Comparison of ENCODE assay signal across 20 cellular contexts in the genomic region with DNA sequence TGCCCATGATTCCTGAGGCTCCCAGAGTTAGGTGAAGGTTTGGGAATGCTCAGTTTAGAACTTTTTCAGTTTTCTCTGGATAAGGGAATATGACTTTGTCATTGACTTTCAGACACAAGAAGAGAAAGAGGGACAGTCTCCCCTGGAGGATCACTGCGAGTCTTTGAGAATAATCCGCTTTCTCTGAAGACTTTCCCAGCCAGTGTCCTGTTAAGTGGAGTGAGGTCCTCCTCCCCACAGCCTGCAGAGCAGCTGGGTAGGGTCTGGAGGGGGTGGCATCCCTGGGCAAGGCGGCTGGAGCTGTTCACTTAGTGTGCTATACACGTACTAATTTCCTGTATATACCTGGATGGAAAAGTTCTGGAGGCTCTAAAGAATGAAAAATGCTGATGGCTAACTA. TPM values are rescaled to one million over a fixed set of nuclear protein-coding genes. Genes with fewer than 3 reads are reported as not detected.
DNase-seq lines count a peak whose midpoint lies in the region; ATAC-seq and TF ChIP-seq lines count a peak whose summit lies in the region.
"Had no signal": no experiment of that assay in that cellular context is flagged by ENCODE, and none has a peak within 500 bp of the region (broad histone marks: within the 10 kb centered on the region; RNA-seq: fewer than 3 reads in every experiment).

No MANE protein-coding gene starts in this region.

- H3K36me3 Mint-ChIP-seq in activated CD4-positive, alpha-beta T cell treated with anti-CD3 and anti-CD28 coated beads, Interleukin-2, amount 10 ng/mL, durations not matched to agents 24 days and 14 days (ENCODE audit: low read depth) = peaks cover 39% of the 10 kb centered on the region
- H3K36me3 Mint-ChIP-seq in activated T-helper 17 cell treated with anti-CD3 and anti-CD28 coated beads, Interleukin-2, amount 50 U/mL, for 72 hours (ENCODE audit: low read depth) = peaks cover 45% of the 10 kb centered on the region

- peak overlapping the region; percentile 47 for H3K27ac Mint-ChIP-seq in activated CD4-positive, alpha-beta T cell treated with anti-CD3 and anti-CD28 coated beads, Interleukin-2, amount 10 ng/mL, durations not matched to agents 24 days and 14 days
- H3K27ac Mint-ChIP-seq in activated T-helper 17 cell treated with anti-CD3 and anti-CD28 coated beads, Interleukin-2, amount 50 U/mL, for 72 hours = peak overlapping the region; percentile 92

- H3K79me2 ChIP-seq in ACC112 (ENCODE audit: control insufficient read depth, insufficient read depth, low read length, unreplicated experiment) = no peaks in the 10 kb centered on the region
- no peaks in the 10 kb centered on the region for H3K79me2 ChIP-seq in Karpas-422 (ENCODE audit: low read length)

- peaks cover 40% of the 10 kb centered on the region for H3K4me1 Mint-ChIP-seq in activated CD4-positive, alpha-beta T cell treated with anti-CD3 and anti-CD28 coated beads, Interleukin-2, amount 10 ng/mL, durations not matched to agents 24 days and 14 days
- peaks cover 40% of the 10 kb centered on the region for H3K4me1 Mint-ChIP-seq in activated T-helper 17 cell treated with anti-CD3 and anti-CD28 coated beads, Interleukin-2, amount 50 U/mL, for 72 hours

- TF ChIP-seq CTCF in ovary (IDR thresholded peaks at IDR 0.05) = no peak

- 79 to 92% (median 80%) methylated on average over 4 of the region's 4 CpGs for WGBS in ovary, 3 donors

- no peaks in the 10 kb centered on the region for H3K9me3 ChIP-seq in Karpas-422 (ENCODE audit: low read length)
- H3K9me3 ChIP-seq in ovary = no peaks in the 10 kb centered on the region
- H3K9me3 ChIP-seq: HAP-1 had no signal

- no peak overlapping the region for H3K4me3 Mint-ChIP-seq in activated CD4-positive, alpha-beta T cell treated with anti-CD3 and anti-CD28 coated beads, Interleukin-2, amount 10 ng/mL, durations not matched to agents 24 days and 14 days
- no peak overlapping the region for H3K4me3 Mint-ChIP-seq in activated T-helper 17 cell treated with anti-CD3 and anti-CD28 coated beads, Interleukin-2, amount 50 U/mL, for 72 hours
- H3K4me3 Mint-ChIP-seq: B cell had no signal

- H3K4me2 ChIP-seq in Karpas-422 (ENCODE audit: low read depth, low read length, poor library complexity, severe bottlenecking) = no peak overlapping the region
- H3K4me2 ChIP-seq: KMS-11 had no signal

- DNase-seq in activated CD4-positive, alpha-beta T cell treated with anti-CD3 and anti-CD28 coated beads, Interleukin-2, amount 10 ng/mL, durations not matched to agents 24 days and 14 days = no peak
- no peak for DNase-seq in activated CD4-positive, alpha-beta T cell treated with anti-CD3 and anti-CD28 coated beads, Interleukin-2, amount 50 U/mL, for 4 hours
- DNase-seq in Karpas-422 (no peak), ovary (no peak)
- DNase-seq in activated effector memory CD4-positive, alpha-beta T cell treated with Interleukin-2 at 50 U/mL for 16 hours = no peak
- DNase-seq: COR-L47, DMS79, NCI-H1105 treated with DMSO at 0.1 percent for 48 hours, NCI-H2081, NCI-H2171, NCI-H345, NCI-H524, NCI-H774, Right ventricle myocardium superior had no signal

- no peak for TF ChIP-seq EP300 in ovary (IDR thresholded peaks at IDR 0.05)

- H3K36me3 ChIP-seq in ACC112 (ENCODE audit: insufficient read depth, low read length) (peaks cover 13% of the 10 kb centered on the region; the same call in 1 of the 2 replicates), Karpas-422 (ENCODE audit: insufficient read depth, low read length) (0 out of 2 replicates have a peak, but pooled peaks cover 12% of the 10 kb centered on the region), ovary (peaks cover 3% of the 10 kb centered on the region)

- no peak for ATAC-seq in activated T-helper 17 cell treated with anti-CD3 and anti-CD28 coated beads, Interleukin-2, amount 50 U/mL, for 72 hours (replicated peaks)
- ATAC-seq in esophagus mucosa = no peak

- H3K9me2 ChIP-seq in Karpas-422 (replicated peaks; ENCODE audit: insufficient read depth, low read length) = no peaks in the 10 kb centered on the region

- peaks cover 24% of the 10 kb centered on the region for H3K4me1 ChIP-seq in ACC112 (ENCODE audit: control insufficient read depth, insufficient read depth, low read length, unreplicated experiment)
- peaks cover 40% of the 10 kb centered on the region for H3K4me1 ChIP-seq in Karpas-422 (ENCODE audit: low read length)
- no peaks in the 10 kb centered on the region for H3K4me1 ChIP-seq in ovary (ENCODE audit: insufficient read depth)
- H3K4me1 ChIP-seq: HAP-1 had no signal

- H3K4me3 ChIP-seq in ACC112 (ENCODE audit: low read depth, low read length) (no peak overlapping the region), Karpas-422 (ENCODE audit: low read length) (no peak overlapping the region), ovary (no peak overlapping the region)
- H3K4me3 ChIP-seq: HAP-1 had no signal

- intact Hi-C loops in activated CD4-positive, alpha-beta T cell treated with anti-CD3 and anti-CD28 coated beads, Interleukin-2, amount 10 ng/mL, durations not matched to agents 24 days and 14 days (cut with micrococcal nuclease) = no loop called here
- intact Hi-C loops in ovary (cut with DNase I) = no loop called here

- H3K9me3 Mint-ChIP-seq in activated CD4-positive, alpha-beta T cell treated with anti-CD3 and anti-CD28 coated beads, Interleukin-2, amount 10 ng/mL, durations not matched to agents 24 days and 14 days = no peaks in the 10 kb centered on the region
- H3K9me3 Mint-ChIP-seq in activated T-helper 17 cell treated with anti-CD3 and anti-CD28 coated beads, Interleukin-2, amount 50 U/mL, for 72 hours = no peaks in the 10 kb centered on the region

- no peaks in the 10 kb centered on the region for H3K27me3 Mint-ChIP-seq in activated CD4-positive, alpha-beta T cell treated with anti-CD3 and anti-CD28 coated beads, Interleukin-2, amount 10 ng/mL, durations not matched to agents 24 days and 14 days
- H3K27me3 Mint-ChIP-seq in activated T-helper 17 cell treated with anti-CD3 and anti-CD28 coated beads, Interleukin-2, amount 50 U/mL, for 72 hours = no peaks in the 10 kb centered on the region
- H3K27me3 Mint-ChIP-seq: B cell had no signal

- no peaks in the 10 kb centered on the region for H4K20me1 ChIP-seq in Karpas-422 (ENCODE audit: insufficient read depth, low read depth, low read length)

- H3K9ac ChIP-seq in Karpas-422 (ENCODE audit: low read length) = no peak overlapping the region
- H3K9ac ChIP-seq: KMS-11 had no signal

- TF ChIP-seq POLR2A in ovary (IDR thresholded peaks at IDR 0.05) = no peak

- H2AFZ ChIP-seq in ACC112 (ENCODE audit: low read length, unreplicated experiment) = no peak overlapping the region
- no peak overlapping the region for H2AFZ ChIP-seq in Karpas-422 (ENCODE audit: low read length)

- H3K27ac ChIP-seq in ACC112 (ENCODE audit: low read depth, low read length) (peak overlapping the region; percentile 68; the same call in 1 of the 2 replicates), Karpas-422 (ENCODE audit: low read length) (0 out of 2 replicates have a peak overlapping the region, but pooled peaks have one; percentile 70), ovary (no peak overlapping the region)
- H3K27ac ChIP-seq: KMS-11 had no signal

- H3K27me3 ChIP-seq in ACC112 (ENCODE audit: insufficient read depth, low read length) = no peaks in the 10 kb centered on the region
- H3K27me3 ChIP-seq in Karpas-422 (ENCODE audit: low read length) = no peaks in the 10 kb centered on the region
- H3K27me3 ChIP-seq in ovary = no peaks in the 10 kb centered on the region

RNA-seq across cellular contexts. Expression of a gene that starts 8.5 kb away (rescaled TPM):
- total RNA-seq in activated CD4-positive, alpha-beta T cell treated with anti-CD3 and anti-CD28 coated beads, Interleukin-2, amount 10 ng/mL, durations not matched to agents 24 days and 14 days = 82.0 and 83.3 TPM in 2 replicates
- total RNA-seq in Karpas-422 (2014; rRNA removed; shearing (Covaris generic); ENCODE audit: low replicate concordance) = 18.9 and 29.4 TPM in 2 replicates
- 10 to 100 TPM; 43.8 to 76.4 TPM for total RNA-seq in activated T-helper 17 cell treated with anti-CD3 and anti-CD28 coated beads, Interleukin-2, amount 50 U/mL, for 72 hours
- total RNA-seq in esophagus mucosa (57.7 TPM), ovary (10 to 100 TPM; 14.1 to 48.5 (median 39.3) TPM)
- polyA plus RNA-seq in ovary = 10 to 100 TPM; 33.0 to 40.0 TPM

Comparison
In these comparisons a context has a peak if more than half of its experiments do, and no peak if none do; other contexts are left out.
1. H3K27ac ChIP-seq: peak in ACC112 (single experiment) and Karpas-422 (single experiment); none in ovary (0 of 2).